In the genomic region with DNA sequence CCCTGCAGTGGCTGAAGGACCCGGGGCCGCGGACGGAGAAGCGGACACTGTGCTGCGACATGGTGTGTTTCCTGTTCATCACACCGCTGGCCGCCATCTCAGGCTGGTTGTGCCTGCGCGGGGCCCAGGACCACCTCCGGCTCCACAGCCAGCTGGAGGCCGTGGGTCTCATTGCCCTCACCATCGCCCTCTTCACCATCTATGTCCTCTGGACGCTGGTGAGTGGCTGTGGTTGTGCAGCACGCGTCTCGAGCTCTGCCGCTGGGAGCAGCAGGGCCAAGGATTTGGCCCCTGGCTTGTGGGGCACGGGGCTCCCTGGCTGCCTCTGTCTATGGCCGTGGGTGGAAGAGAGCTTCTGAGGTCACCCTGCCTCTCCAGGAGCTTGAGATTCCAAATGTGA, we compare ENCODE assay signal across 19 cellular contexts. TPM values are rescaled to one million over a fixed set of nuclear protein-coding genes. Genes with fewer than 3 reads are reported as not detected.
DNase-seq lines count a peak whose midpoint lies in the region; ATAC-seq, FAIRE-seq and TF ChIP-seq lines count a peak whose summit lies in the region.
"Had no signal": no experiment of that assay in that cellular context is flagged by ENCODE, and none has a peak within 500 bp of the region (broad histone marks: within the 10 kb centered on the region; RNA-seq: fewer than 3 reads in every experiment).

No MANE protein-coding gene starts in this region.

- no peak for TF ChIP-seq EP300 in K562 (IDR thresholded peaks at IDR 0.05; ENCODE audit: low read length)

- H3K14ac ChIP-seq in trophoblast cell (ENCODE audit: low read length), result no peak overlapping the region

- no peak for TF ChIP-seq CTCF in K562 (IDR thresholded peaks at IDR 0.05 in 2 of 3, conservative IDR thresholded peaks at IDR 0.05 in 1 of 3; ENCODE audit: insufficient read depth in 2 of 3, low read depth in 1 of 3, low read length in 3 of 3)
- TF ChIP-seq CTCF in neural progenitor cell (IDR thresholded peaks at IDR 0.05), result no peak
- no peak for TF ChIP-seq CTCF in heart right ventricle (IDR thresholded peaks at IDR 0.05)

- H3K9ac ChIP-seq in Karpas-422 (ENCODE audit: low read length) (no peak overlapping the region), K562 (ENCODE audit: insufficient read depth in 1 of 2, low read depth in 2 of 2, low read length in 2 of 2) (peak overlapping the region in 1 of 2 experiments; percentile 43; a peak in 2 of 4 replicates), neural progenitor cell (no peak overlapping the region), trophoblast cell (ENCODE audit: low read length) (no peak overlapping the region)
- H3K9ac ChIP-seq: BLaER1 treated with 17β-estradiol and CSF1 and Interleukin-3, amounts not matched to agents 10 nM and 100 nM had no signal

- H2BK12ac ChIP-seq in trophoblast cell (ENCODE audit: low read length), result no peak overlapping the region

- no peaks in the 10 kb centered on the region for H3K9me1 ChIP-seq in K562 (ENCODE audit: control insufficient read depth, insufficient read depth, low read length)

- H3K27me3 ChIP-seq in H7 (ENCODE audit: control insufficient read depth, insufficient read depth, low read length), result no peaks in the 10 kb centered on the region
- H3K27me3 ChIP-seq in Karpas-422 (ENCODE audit: low read length), result no peaks in the 10 kb centered on the region
- H3K27me3 ChIP-seq in K562 (ENCODE audit: control insufficient read depth in 2 of 2, insufficient read depth in 2 of 2, low read length in 2 of 2), result no peaks in the 10 kb centered on the region
- H3K27me3 ChIP-seq in neural progenitor cell, result no peaks in the 10 kb centered on the region
- H3K27me3 ChIP-seq in heart right ventricle, result no peaks in the 10 kb centered on the region
- no peaks in the 10 kb centered on the region for H3K27me3 ChIP-seq in trophoblast cell (ENCODE audit: insufficient read depth, low read length)
- H3K27me3 ChIP-seq: BLaER1 treated with 17β-estradiol and CSF1 and Interleukin-3, amounts not matched to agents 10 nM and 100 nM had no signal

- H3K9me2 ChIP-seq in Karpas-422 (replicated peaks; ENCODE audit: insufficient read depth, low read length), result no peaks in the 10 kb centered on the region

- H3K4me3 Mint-ChIP-seq in neural progenitor cell, result no peak overlapping the region
- H3K4me3 Mint-ChIP-seq: B cell; CD8-positive, alpha-beta T cell had no signal

- no peak overlapping the region for H3K18ac ChIP-seq in trophoblast cell (ENCODE audit: low read length)

- intact Hi-C loops in K562 (cut with micrococcal nuclease), result no loop called here
- intact Hi-C loops in heart right ventricle (cut with DNase I), result no loop called here

- no peaks in the 10 kb centered on the region for H3K9me3 ChIP-seq in Karpas-422 (ENCODE audit: low read length)
- no peaks in the 10 kb centered on the region for H3K9me3 ChIP-seq in K562 (replicated peaks; ENCODE audit: control insufficient read depth, insufficient read depth, low read depth, low read length)
- no peaks in the 10 kb centered on the region for H3K9me3 ChIP-seq in neural progenitor cell (ENCODE audit: low read depth)
- H3K9me3 ChIP-seq in heart right ventricle, result no peaks in the 10 kb centered on the region
- H3K9me3 ChIP-seq in trophoblast cell (ENCODE audit: insufficient read depth, low read depth, low read length), result no peaks in the 10 kb centered on the region
- H3K9me3 ChIP-seq: BLaER1 treated with 17β-estradiol and CSF1 and Interleukin-3, amounts not matched to agents 10 nM and 100 nM had no signal

- in situ Hi-C loops in K562 (cut with MboI), result no loop called here

- no peak overlapping the region for H2BK5ac ChIP-seq in trophoblast cell (ENCODE audit: low read depth, low read length, poor library complexity)

- WGBS in K562 (ENCODE audit: insufficient coverage, low coverage, missing lambda C conversion rate), result 71% methylated on average over 13 of the region's 20 CpGs
- WGBS in heart right ventricle, 2 donors, result 93 to 95% methylated on average over 16 to 20 of the region's 20 CpGs
- no CpG with 5 or more reads among the region's 20 CpGs for WGBS in trophoblast cell (ENCODE audit: extremely low coverage, insufficient coverage, insufficient read length)

- POLR2A ChIA-PET in K562 (lab: Yijun Ruan, JAX), result interaction anchor here (0.5 to 1.1 kb wide), 4 partner anchors 11 to 105 kb away, joined by 3 read pairs; partner anchors contain the start of gene HNRNPM

- H4K20me1 ChIP-seq in Karpas-422 (ENCODE audit: insufficient read depth, low read depth, low read length) (no peaks in the 10 kb centered on the region), K562 (replicated peaks; ENCODE audit: control insufficient read depth, insufficient read depth, low read length) (no peaks in the 10 kb centered on the region), neural progenitor cell (ENCODE audit: low read depth) (no peaks in the 10 kb centered on the region)
- H4K20me1 ChIP-seq: BLaER1 treated with 17β-estradiol and CSF1 and Interleukin-3, amounts not matched to agents 10 nM and 100 nM had no signal

- no peak overlapping the region for H4K91ac ChIP-seq in trophoblast cell (ENCODE audit: low read depth, low read length)

- ATAC-seq in K562 (no peak), heart right ventricle (no peak), HG02840 (IDR thresholded peaks at IDR 0.05; ENCODE audit: low FRiP score, unreplicated experiment) (no peak)
- ATAC-seq: CD8-positive, alpha-beta T cell had no signal

- no peak for TF ChIP-seq RAD21 in K562 (CRISPR knock-in tag; conservative IDR thresholded peaks at IDR 0.05 in 1 of 2, IDR thresholded peaks at IDR 0.05 in 1 of 2)

- no peak for TF ChIP-seq POLR2A in K562 (conservative IDR thresholded peaks at IDR 0.05)

- FAIRE-seq in K562 (lab: Jason Lieb, UNC), result no peak
- FAIRE-seq: GM19239, H1 had no signal

- DNase-seq in H7 (peak; percentile 43), Karpas-422 (peak; percentile 16), K562 (ENCODE audit: extremely low read depth in 1 of 4, low spot score in 3 of 4) (no peak), neural progenitor cell (ENCODE audit: low spot score) (no peak), foreskin melanocyte (no peak), heart right ventricle (no peak), trophoblast cell (no peak)
- DNase-seq: Calu3; CD8-positive, alpha-beta T cell; DMS79 treated with DMSO at 0.1 percent for 48 hours; GF-D8; HCEC 1CT; IMR-90 had no signal

- no peak overlapping the region for H2AK5ac ChIP-seq in trophoblast cell (ENCODE audit: low read length)

- H3K27ac ChIP-seq in Karpas-422 (ENCODE audit: low read length), result no peak overlapping the region
- H3K27ac ChIP-seq in K562 (ENCODE audit: extremely low read depth, low read depth, low read length), result no peak overlapping the region
- H3K27ac ChIP-seq in neural progenitor cell, result no peak overlapping the region
- no peak overlapping the region for H3K27ac ChIP-seq in heart right ventricle
- H3K27ac ChIP-seq in trophoblast cell (ENCODE audit: low read depth, low read length), result no peak overlapping the region
- H3K27ac ChIP-seq: BLaER1 treated with 17β-estradiol and CSF1 and Interleukin-3, amounts not matched to agents 10 nM and 100 nM; HL-60 had no signal

- no peak overlapping the region for H4K8ac ChIP-seq in trophoblast cell (ENCODE audit: low read depth, low read length)

- H3K36me3 Mint-ChIP-seq in neural progenitor cell, result peaks cover 2% of the 10 kb centered on the region

- no peak overlapping the region for H3K4ac ChIP-seq in trophoblast cell (ENCODE audit: low read depth, low read length)

- H2AFZ ChIP-seq in Karpas-422 (ENCODE audit: low read length) (no peak overlapping the region), K562 (ENCODE audit: low read depth, low read length) (no peak overlapping the region), neural progenitor cell (replicated peaks) (no peak overlapping the region), trophoblast cell (ENCODE audit: insufficient read depth, low read length, poor library complexity) (no peak overlapping the region)

- no peaks in the 10 kb centered on the region for H3K79me1 ChIP-seq in trophoblast cell (ENCODE audit: low read length)

- H3K4me3 ChIP-seq in H7 (ENCODE audit: insufficient read depth, low read depth, low read length) (no peak overlapping the region), Karpas-422 (ENCODE audit: low read length) (no peak overlapping the region), K562 (no peak overlapping the region), neural progenitor cell (no peak overlapping the region), heart right ventricle (no peak overlapping the region), trophoblast cell (ENCODE audit: low read depth, low read length) (no peak overlapping the region)
- H3K4me3 ChIP-seq: BLaER1 treated with 17β-estradiol and CSF1 and Interleukin-3, amounts not matched to agents 10 nM and 100 nM had no signal

- H3K36me3 ChIP-seq in H7 (replicated peaks; ENCODE audit: control insufficient read depth, insufficient read depth, low read length) (no peaks in the 10 kb centered on the region; the same call in 1 of the 2 replicates), Karpas-422 (ENCODE audit: insufficient read depth, low read length) (no peaks in the 10 kb centered on the region), K562 (ENCODE audit: control insufficient read depth, insufficient read depth, low read length) (no peaks in the 10 kb centered on the region), neural progenitor cell (no peaks in the 10 kb centered on the region), heart right ventricle (peaks cover 0 to 79% (median 13%) of the 10 kb centered on the region in 9 donors), trophoblast cell (ENCODE audit: control insufficient read depth in 1 of 2, insufficient read depth in 2 of 2, low read length in 2 of 2) (no peaks in the 10 kb centered on the region)

- H3K27me3 Mint-ChIP-seq in neural progenitor cell (ENCODE audit: insufficient read depth, low read depth), result no peaks in the 10 kb centered on the region
- H3K27me3 Mint-ChIP-seq: B cell had no signal

- H3K4me2 ChIP-seq in Karpas-422 (ENCODE audit: low read depth, low read length, poor library complexity, severe bottlenecking) (no peak overlapping the region), K562 (ENCODE audit: insufficient read depth, low read length) (no peak overlapping the region), neural progenitor cell (no peak overlapping the region), trophoblast cell (ENCODE audit: low read length) (no peak overlapping the region)
- H3K4me2 ChIP-seq: BLaER1 treated with 17β-estradiol and CSF1 and Interleukin-3, amounts not matched to agents 10 nM and 100 nM had no signal

- H3K79me2 ChIP-seq in Karpas-422 (ENCODE audit: low read length) (no peaks in the 10 kb centered on the region), K562 (ENCODE audit: control insufficient read depth, insufficient read depth, low read length) (no peaks in the 10 kb centered on the region), neural progenitor cell (ENCODE audit: low read depth) (no peaks in the 10 kb centered on the region), trophoblast cell (ENCODE audit: control insufficient read depth, insufficient read depth, low read length, poor library complexity) (no peaks in the 10 kb centered on the region)

- no peaks in the 10 kb centered on the region for H3K9me3 Mint-ChIP-seq in neural progenitor cell
- H3K9me3 Mint-ChIP-seq: CD8-positive, alpha-beta T cell had no signal

- H3K4me1 Mint-ChIP-seq in neural progenitor cell, result no peaks in the 10 kb centered on the region
- H3K4me1 Mint-ChIP-seq: B cell had no signal

- peak overlapping the region; percentile 67 for H3K27ac Mint-ChIP-seq in neural progenitor cell
- H3K27ac Mint-ChIP-seq: B cell; CD8-positive, alpha-beta T cell had no signal

- BruUV-seq in K562 (replicated peaks; lab: Mats Ljungman, UMichigan), result no TSS peak

- H3K4me1 ChIP-seq in Karpas-422 (ENCODE audit: low read length), result no peaks in the 10 kb centered on the region; the same call in 1 of the 2 replicates
- peaks cover 0 to 5% of the 10 kb centered on the region in 2 experiments; a peak in 2 of 5 replicates for H3K4me1 ChIP-seq in K562 (replicated peaks in 1 of 2; ENCODE audit: control insufficient read depth in 2 of 2, insufficient read depth in 2 of 2, low read length in 2 of 2)
- H3K4me1 ChIP-seq in neural progenitor cell, result no peaks in the 10 kb centered on the region
- peaks cover 0 to 18% (median 7%) of the 10 kb centered on the region in 9 donors for H3K4me1 ChIP-seq in heart right ventricle
- H3K4me1 ChIP-seq in trophoblast cell (ENCODE audit: control insufficient read depth in 1 of 2, insufficient read depth in 2 of 2, low read length in 2 of 2), result no peaks in the 10 kb centered on the region

- no peak overlapping the region for H4K12ac ChIP-seq in trophoblast cell (ENCODE audit: low read depth, low read length)

- no peak overlapping the region for H3K23ac ChIP-seq in trophoblast cell (ENCODE audit: low read length)

- H2BK120ac ChIP-seq in trophoblast cell (ENCODE audit: insufficient read depth, low read length, poor library complexity), result no peak overlapping the region

- no peaks in the 10 kb centered on the region for H3F3A ChIP-seq in neural progenitor cell (ENCODE audit: low read depth)

- CTCF ChIA-PET in K562 (lab: Yijun Ruan, JAX; ENCODE audit: low intra/inter-chr PET ratio), result no interaction called here

RNA-seq across cellular contexts. Expression of gene HNRNPM, which starts 14.1 kb away (rescaled TPM):
- 114 and 155 TPM in 2 replicates for total RNA-seq in H7 (2014; rRNA removed; shearing (Covaris generic))
- total RNA-seq in Karpas-422 (2014; rRNA removed; shearing (Covaris generic); ENCODE audit: low replicate concordance), result 34.4 and 94.9 TPM in 2 replicates
- total RNA-seq in K562 (2011; cell fraction: chromatin; rRNA removed; ENCODE audit: low replicate concordance), result 202 and 306 TPM in 2 replicates
- 151 and 162 TPM in 2 replicates for total RNA-seq in K562 (2011; cell fraction: nucleolus; rRNA removed)
- total RNA-seq in K562 (2011; cell fraction: nucleoplasm; rRNA removed), result 214 and 325 TPM in 2 replicates
- total RNA-seq in K562 (2014; rRNA removed) (195 and 251 TPM in 2 replicates), K562 (2014; rRNA removed; fragmentation: Illumina TruSeq; extraction: Trizol) (130 and 168 TPM in 2 replicates), K562 (2015; rRNA removed; fragmentation: Illumina TruSeq; extraction: Trizol) (186 and 204 TPM in 2 replicates), K562 (2021) (283 and 340 TPM in 2 replicates), neural progenitor cell (ENCODE audit: low replicate concordance) (118 and 156 TPM in 2 replicates), heart right ventricle (100 to 1,000 TPM in 2 of 10 donors, 10 to 100 TPM in 8; 87.4 to 127 (median 93.9) TPM)
- polyA plus RNA-seq in K562 (2011; rRNA removed) (107 and 127 TPM in 2 replicates), K562 (2014; fragmentation: Illumina TruSeq; extraction: Trizol) (241 and 264 TPM in 2 replicates), K562 (2014; fragmentation: Nextera tagmentation; extraction: Ambion mirVana) (10 to 100 TPM; 11.1 to 13.1 TPM), K562 (2014; rRNA removed) (253 and 316 TPM in 2 replicates), heart right ventricle (100 to 1,000 TPM in 1 of 2 donors, 10 to 100 TPM in 1; 48.5 to 123 TPM)
- 113 and 356 TPM in 2 replicates for polyA plus RNA-seq in K562 (2011; cell fraction: cytosol; rRNA removed)
- 136 and 152 TPM in 2 replicates for polyA plus RNA-seq in K562 (2011; cell fraction: nucleus; rRNA removed)
- 189 and 403 TPM in 2 replicates for polyA plus RNA-seq in K562 (2012)
- 124 and 136 TPM in 2 replicates for polyA minus RNA-seq in K562 (2011; rRNA and poly(A)+ RNA removed)
- 128 and 153 TPM in 2 replicates for polyA minus RNA-seq in K562 (2011; cell fraction: cytosol; rRNA and poly(A)+ RNA removed)
- 67.6 and 85.5 TPM in 2 replicates for polyA minus RNA-seq in K562 (2011; cell fraction: nucleus; rRNA and poly(A)+ RNA removed)
- polyA plus RNA-seq in trophoblast cell (2013), result 145 and 148 TPM in 2 replicates

RNA-seq across cellular contexts. Expression of gene MARCHF2, which starts 17.5 kb away (rescaled TPM):
- 44.4 and 47.8 TPM in 2 replicates for total RNA-seq in H7 (2014; rRNA removed; shearing (Covaris generic))
- total RNA-seq in Karpas-422 (2014; rRNA removed; shearing (Covaris generic); ENCODE audit: low replicate concordance), result 10.1 and 31.2 TPM in 2 replicates
- total RNA-seq in K562 (2011; cell fraction: chromatin; rRNA removed; ENCODE audit: low replicate concordance), result 2.0 and 5.2 TPM in 2 replicates
- 6.2 and 6.5 TPM in 2 replicates for total RNA-seq in K562 (2011; cell fraction: nucleolus; rRNA removed)
- total RNA-seq in K562 (2011; cell fraction: nucleoplasm; rRNA removed), result 4.1 and 4.8 TPM in 2 replicates
- total RNA-seq in K562 (2014; rRNA removed) (6.4 and 9.6 TPM in 2 replicates), K562 (2014; rRNA removed; fragmentation: Illumina TruSeq; extraction: Trizol) (1.2 and 1.9 TPM in 2 replicates), K562 (2015; rRNA removed; fragmentation: Illumina TruSeq; extraction: Trizol) (1.9 and 2.2 TPM in 2 replicates), K562 (2021) (4.1 and 4.2 TPM in 2 replicates), neural progenitor cell (ENCODE audit: low replicate concordance) (27.0 and 72.7 TPM in 2 replicates), heart right ventricle (100 to 1,000 TPM in 1 of 10 donors, 10 to 100 TPM in 9; 70.4 to 104 (median 90.8) TPM)
- polyA plus RNA-seq in K562 (2011; rRNA removed) (2.2 and 3.1 TPM in 2 replicates), K562 (2014; fragmentation: Illumina TruSeq; extraction: Trizol) (2.0 and 3.3 TPM in 2 replicates), K562 (2014; fragmentation: Nextera tagmentation; extraction: Ambion mirVana) (under 1 TPM; 0.39 to 0.41 TPM), K562 (2014; rRNA removed) (3.7 and 5.2 TPM in 2 replicates), heart right ventricle (10 to 100 TPM; 49.2 to 67.5 TPM)
- polyA plus RNA-seq in K562 (2011; cell fraction: cytosol; rRNA removed), result 4.8 and 8.7 TPM in 2 replicates
- 2.6 and 6.9 TPM in 2 replicates for polyA plus RNA-seq in K562 (2011; cell fraction: nucleus; rRNA removed)
- polyA plus RNA-seq in K562 (2012), result 5.4 and 13.1 TPM in 2 replicates
- polyA minus RNA-seq in K562 (2011; rRNA and poly(A)+ RNA removed), result 0.63 and 1.4 TPM in 2 replicates
- polyA minus RNA-seq in K562 (2011; cell fraction: cytosol; rRNA and poly(A)+ RNA removed), result 3.6 and 3.8 TPM in 2 replicates
- polyA minus RNA-seq in K562 (2011; cell fraction: nucleus; rRNA and poly(A)+ RNA removed), result 1.2 and 1.3 TPM in 2 replicates
- 22.2 and 22.7 TPM in 2 replicates for polyA plus RNA-seq in trophoblast cell (2013)

RNA-seq across cellular contexts. Expression of gene RAB11B, which starts 40.5 kb away (rescaled TPM):
- total RNA-seq in H7 (2014; rRNA removed; shearing (Covaris generic)), result 16.9 and 31.4 TPM in 2 replicates
- 23.7 and 42.9 TPM in 2 replicates for total RNA-seq in Karpas-422 (2014; rRNA removed; shearing (Covaris generic); ENCODE audit: low replicate concordance)
- total RNA-seq in K562 (2011; cell fraction: chromatin; rRNA removed; ENCODE audit: low replicate concordance), result 47.8 and 110 TPM in 2 replicates
- total RNA-seq in K562 (2011; cell fraction: nucleolus; rRNA removed), result 74.5 and 92.6 TPM in 2 replicates
- total RNA-seq in K562 (2011; cell fraction: nucleoplasm; rRNA removed), result 59.3 and 63.7 TPM in 2 replicates
- total RNA-seq in K562 (2014; rRNA removed), result 13.8 and 14.6 TPM in 2 replicates
- 2.1 and 2.9 TPM in 2 replicates for total RNA-seq in K562 (2014; rRNA removed; fragmentation: Illumina TruSeq; extraction: Trizol)
- total RNA-seq in K562 (2015; rRNA removed; fragmentation: Illumina TruSeq; extraction: Trizol), result 6.5 and 9.1 TPM in 2 replicates
- 71.0 and 72.3 TPM in 2 replicates for total RNA-seq in K562 (2021)
- polyA plus RNA-seq in K562 (2011; rRNA removed), result 18.4 and 36.4 TPM in 2 replicates
- polyA plus RNA-seq in K562 (2011; cell fraction: cytosol; rRNA removed), result 33.8 and 40.2 TPM in 2 replicates
- polyA plus RNA-seq in K562 (2011; cell fraction: nucleus; rRNA removed), result 90.4 and 128 TPM in 2 replicates
- polyA plus RNA-seq in K562 (2012), result 99.8 and 107 TPM in 2 replicates
- polyA plus RNA-seq in K562 (2014; fragmentation: Illumina TruSeq; extraction: Trizol), result 14.3 and 42.6 TPM in 2 replicates
- polyA plus RNA-seq in K562 (2014; fragmentation: Nextera tagmentation; extraction: Ambion mirVana), result 1 to 10 TPM in 1 of 2 experiments, under 1 TPM in 1; 0.74 to 1.0 TPM
- 40.9 and 57.7 TPM in 2 replicates for polyA plus RNA-seq in K562 (2014; rRNA removed)
- polyA minus RNA-seq in K562 (2011; rRNA and poly(A)+ RNA removed), result 7.2 and 11.7 TPM in 2 replicates
- 35.4 and 57.5 TPM in 2 replicates for polyA minus RNA-seq in K562 (2011; cell fraction: cytosol; rRNA and poly(A)+ RNA removed)
- 20.2 and 28.5 TPM in 2 replicates for polyA minus RNA-seq in K562 (2011; cell fraction: nucleus; rRNA and poly(A)+ RNA removed)
- 17.1 and 32.3 TPM in 2 replicates for total RNA-seq in neural progenitor cell (ENCODE audit: low replicate concordance)
- 100 to 1,000 TPM; 140 to 178 (median 159) TPM for total RNA-seq in heart right ventricle
- 100 to 1,000 TPM; 111 to 112 TPM for polyA plus RNA-seq in heart right ventricle
- 124 and 125 TPM in 2 replicates for polyA plus RNA-seq in trophoblast cell (2013)

Comparison
In these comparisons a context has a peak if more than half of its experiments do, and no peak if none do; other contexts are left out.
1. DNase-seq: peak in H7 (single experiment) and Karpas-422 (single experiment); none in K562 (0 of 4), neural progenitor cell (single experiment), foreskin melanocyte (single experiment), heart right ventricle (0 of 2) and trophoblast cell (0 of 2).